ENCODE assay signal across 25 cellular contexts in genomic region chr15:37372064-37372463, GRCh38.
A peak's percentile ranks its signal among the peaks of the same experiment; 100 is the strongest.
DNase-seq lines count a peak whose midpoint lies in the region; ATAC-seq and TF ChIP-seq lines count a peak whose summit lies in the region.
"Had no signal": no experiment of that assay in that cellular context is flagged by ENCODE, and none has a peak within 500 bp of the region (broad histone marks: within the 10 kb centered on the region; RNA-seq: fewer than 3 reads in every experiment).

No MANE protein-coding gene starts in this region.

- no peaks in the 10 kb centered on the region for H3K27me3 Mint-ChIP-seq in naive thymus-derived CD4-positive, alpha-beta T cell
- H3K27me3 Mint-ChIP-seq: IgD-negative memory B cell had no signal

- H3K27me3 ChIP-seq in RWPE2 (ENCODE audit: insufficient read depth, poor library complexity, severe bottlenecking) = peaks cover 36% of the 10 kb centered on the region
- no peaks in the 10 kb centered on the region for H3K27me3 ChIP-seq in naive thymus-derived CD4-positive, alpha-beta T cell (ENCODE audit: control insufficient read depth in 2 of 2, insufficient read depth in 2 of 2, low read length in 2 of 2)
- H3K27me3 ChIP-seq: BLaER1 treated with 17β-estradiol and CSF1 and Interleukin-3, amounts not matched to agents 10 nM and 100 nM; SJCRH30 had no signal

- H3K4me1 Mint-ChIP-seq in naive thymus-derived CD4-positive, alpha-beta T cell = no peaks in the 10 kb centered on the region
- H3K4me1 Mint-ChIP-seq: IgD-negative memory B cell had no signal

- TF ChIP-seq CTCF in RWPE2 (IDR thresholded peaks at IDR 0.05; ENCODE audit: poor library complexity, severe bottlenecking) = no peak
- TF ChIP-seq CTCF in foreskin fibroblast (IDR thresholded peaks at IDR 0.05; ENCODE audit: low read depth, low read length) = no peak

- H3K9me3 Mint-ChIP-seq in naive thymus-derived CD4-positive, alpha-beta T cell = peaks cover 0 to 9% (median 5%) of the 10 kb centered on the region in 11 donors
- H3K9me3 Mint-ChIP-seq: HFFc6 had no signal

- DNase-seq in A172 (ENCODE audit: low spot score) (peak; percentile 8), HS-27A (ENCODE audit: low read depth) (peak; percentile 12), RWPE2 (ENCODE audit: low spot score) (no peak), foreskin fibroblast (peak; percentile 0 to 4), midbrain (lab: John Stamatoyannopoulos, UW) (no peak)
- no peak for DNase-seq in naive thymus-derived CD4-positive, alpha-beta T cell
- no peak for DNase-seq in stimulated activated CD4-positive, alpha-beta T cell treated with anti-CD3 and anti-CD28 coated beads, Interleukin-2, amount 100 ng/mL, for 24 hours
- DNase-seq: Calu3; CD8-positive, alpha-beta T cell; DMS53; H7; HFFc6; Kasumi-1; NCI-H1092 treated with DMSO at 0.1 percent for 48 hours; NCI-H146; NCI-H2029 treated with DMSO at 0.1 percent for 48 hours; NCI-H2171; NCI-H446 treated with DMSO at 0.1 percent for 48 hours; NCI-H69; NK-92 treated with Interleukin-12 subunit alpha and Interleukin-12 subunit beta, amount 100 ng/mL, for 24 hours; SJCRH30 had no signal

- H3K27ac Mint-ChIP-seq in naive thymus-derived CD4-positive, alpha-beta T cell = no peak overlapping the region
- H3K27ac Mint-ChIP-seq: CD8-positive, alpha-beta T cell; HFFc6; IgD-negative memory B cell had no signal

- H3K4me1 ChIP-seq in RWPE2 (ENCODE audit: insufficient read depth, poor library complexity, severe bottlenecking) = no peaks in the 10 kb centered on the region
- no peaks in the 10 kb centered on the region for H3K4me1 ChIP-seq in naive thymus-derived CD4-positive, alpha-beta T cell (ENCODE audit: control insufficient read depth in 2 of 2, insufficient read depth in 2 of 2, low read length in 2 of 2)
- H3K4me1 ChIP-seq: A549; BLaER1 treated with 17β-estradiol and CSF1 and Interleukin-3, amounts not matched to agents 10 nM and 100 nM; SJCRH30 had no signal

- POLR2A ChIA-PET in naive thymus-derived CD4-positive, alpha-beta T cell (lab: Charles Lee) = no interaction called here

- CTCF ChIA-PET in naive thymus-derived CD4-positive, alpha-beta T cell (lab: Charles Lee) = no interaction called here

- intact Hi-C loops in naive thymus-derived CD4-positive, alpha-beta T cell (cut with micrococcal nuclease) = no loop called here

- peaks cover 0 to 5% (median 0%) of the 10 kb centered on the region in 5 donors for H3K36me3 Mint-ChIP-seq in naive thymus-derived CD4-positive, alpha-beta T cell
- H3K36me3 Mint-ChIP-seq: CD8-positive, alpha-beta T cell had no signal

- H3K9me3 ChIP-seq in RWPE2 (ENCODE audit: severe bottlenecking) = peaks cover 2% of the 10 kb centered on the region
- H3K9me3 ChIP-seq in naive thymus-derived CD4-positive, alpha-beta T cell (ENCODE audit: control insufficient read depth in 2 of 3, low read length in 3 of 3) = no peaks in the 10 kb centered on the region
- H3K9me3 ChIP-seq: A549; BLaER1 treated with 17β-estradiol and CSF1 and Interleukin-3, amounts not matched to agents 10 nM and 100 nM; SJCRH30 had no signal

- ATAC-seq in RWPE2 (ENCODE audit: low read depth) (peak; percentile 71), GM21717 (IDR thresholded peaks at IDR 0.05; ENCODE audit: unreplicated experiment) (no peak)
- ATAC-seq in naive thymus-derived CD4-positive, alpha-beta T cell = no peak
- ATAC-seq: A549; CD8-positive, alpha-beta T cell had no signal

- H3K36me3 ChIP-seq in RWPE2 (ENCODE audit: low read depth) = no peaks in the 10 kb centered on the region
- H3K36me3 ChIP-seq in naive thymus-derived CD4-positive, alpha-beta T cell (ENCODE audit: control insufficient read depth in 2 of 3, insufficient read depth in 3 of 3, low read length in 3 of 3) = no peaks in the 10 kb centered on the region
- H3K36me3 ChIP-seq: BLaER1 treated with 17β-estradiol and CSF1 and Interleukin-3, amounts not matched to agents 10 nM and 100 nM; SJCRH30 had no signal

- H3K4me3 Mint-ChIP-seq in naive thymus-derived CD4-positive, alpha-beta T cell = no peak overlapping the region
- H3K4me3 Mint-ChIP-seq: CD8-positive, alpha-beta T cell; HFFc6; IgD-negative memory B cell had no signal

- no peak overlapping the region for H3K27ac ChIP-seq in RWPE2 (ENCODE audit: poor library complexity, severe bottlenecking)
- H3K27ac ChIP-seq in naive thymus-derived CD4-positive, alpha-beta T cell (ENCODE audit: low read depth, low read length) = no peak overlapping the region
- H3K27ac ChIP-seq: A549; BLaER1 treated with 17β-estradiol and CSF1 and Interleukin-3, amounts not matched to agents 10 nM and 100 nM; SJCRH30 had no signal

- H3K4me3 ChIP-seq in RWPE2 (ENCODE audit: severe bottlenecking) (no peak overlapping the region), foreskin fibroblast (ENCODE audit: low read depth in 1 of 2, low read length in 2 of 2) (no peak overlapping the region)
- H3K4me3 ChIP-seq in naive thymus-derived CD4-positive, alpha-beta T cell (ENCODE audit: low read length) = no peak overlapping the region
- H3K4me3 ChIP-seq: A549; BLaER1 treated with 17β-estradiol and CSF1 and Interleukin-3, amounts not matched to agents 10 nM and 100 nM; SJCRH30 had no signal

Comparison
In these comparisons a context has a peak if more than half of its experiments do, and no peak if none do; other contexts are left out.
1. DNase-seq: peak in A172 (single experiment), HS-27A (single experiment) and foreskin fibroblast (2 of 2); none in RWPE2 (single experiment), naive thymus-derived CD4-positive, alpha-beta T cell (0 of 9), midbrain (single experiment) and stimulated activated CD4-positive, alpha-beta T cell treated with anti-CD3 and anti-CD28 coated beads, Interleukin-2, amount 100 ng/mL, for 24 hours (0 of 2).